Comparison of ENCODE assay signal across 1 cellular context in genomic region chr2:218427741-218428140, GRCh38.
TF ChIP-seq lines count a peak whose summit lies in the region.

No MANE protein-coding gene starts in this region.

TF ChIP-seq in H1, 55 proteins besides CTCF, POLR2A, EP300 and RAD21:
- TF ChIP-seq, protein P1, sequence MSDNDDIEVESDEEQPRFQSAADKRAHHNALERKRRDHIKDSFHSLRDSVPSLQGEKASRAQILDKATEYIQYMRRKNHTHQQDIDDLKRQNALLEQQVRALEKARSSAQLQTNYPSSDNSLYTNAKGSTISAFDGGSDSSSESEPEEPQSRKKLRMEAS (IDR thresholded peaks at IDR 0.05): peak; percentile 76
- no peak for TF ChIP-seq TBP (IDR thresholded peaks at IDR 0.05; ENCODE audit: low read depth, low read length)
